Comparison of ENCODE assay signal across 6 cellular contexts in genomic region chrX:123282241-123282640, GRCh38.
"Had no signal": no experiment of that assay in that cellular context is flagged by ENCODE, and none has a peak within 500 bp of the region (broad histone marks: within the 10 kb centered on the region; RNA-seq: fewer than 3 reads in every experiment).

No MANE protein-coding gene starts in this region.

- H3K4me3 ChIP-seq: GM23338, K562 had no signal

- ATAC-seq: GM23338, K562 had no signal

- DNase-seq: H9, HCEC 1CT, IMR-90, KG1 had no signal
